1 cellular context compared by ENCODE assay signal in the genomic region with DNA sequence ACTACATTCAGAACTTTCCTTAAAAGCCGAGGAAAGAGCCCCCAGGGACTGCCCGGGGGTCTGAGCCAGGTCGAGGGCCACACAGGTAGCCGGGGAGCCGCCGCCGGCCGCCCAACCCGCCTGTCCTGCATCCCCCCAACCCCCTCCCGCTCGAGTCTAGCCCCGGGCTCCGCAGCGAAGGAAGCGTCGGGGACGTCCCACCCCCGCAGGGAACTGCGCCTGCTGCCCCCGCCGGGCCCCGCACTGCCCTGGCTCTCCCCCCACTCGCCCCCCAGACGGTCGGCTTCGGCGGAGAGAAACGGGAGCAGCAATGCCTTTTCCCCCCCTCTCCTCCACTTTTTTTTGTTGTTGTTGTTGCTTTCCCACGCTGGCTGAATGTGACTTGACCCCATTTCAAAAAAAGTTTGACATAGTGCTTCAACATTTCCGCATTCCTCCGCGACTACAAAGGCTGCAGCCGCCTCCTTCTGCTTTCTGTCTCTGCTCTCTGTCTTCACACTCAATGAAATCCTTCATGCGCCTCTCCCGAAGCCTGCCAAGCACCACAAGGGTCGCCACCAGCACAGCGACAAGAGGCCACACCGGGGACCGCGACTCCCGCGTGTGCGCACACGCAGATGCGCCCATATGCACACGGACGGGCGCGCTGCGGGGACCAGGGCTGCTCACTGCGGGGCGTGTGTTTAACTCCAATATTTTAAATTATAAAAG.
TF ChIP-seq lines count a peak whose summit lies in the region.

No MANE protein-coding gene starts in this region.

TF ChIP-seq in GM12878, 131 proteins besides CTCF, POLR2A, EP300 and RAD21 (continued from another document):
- TF ChIP-seq, protein P1, sequence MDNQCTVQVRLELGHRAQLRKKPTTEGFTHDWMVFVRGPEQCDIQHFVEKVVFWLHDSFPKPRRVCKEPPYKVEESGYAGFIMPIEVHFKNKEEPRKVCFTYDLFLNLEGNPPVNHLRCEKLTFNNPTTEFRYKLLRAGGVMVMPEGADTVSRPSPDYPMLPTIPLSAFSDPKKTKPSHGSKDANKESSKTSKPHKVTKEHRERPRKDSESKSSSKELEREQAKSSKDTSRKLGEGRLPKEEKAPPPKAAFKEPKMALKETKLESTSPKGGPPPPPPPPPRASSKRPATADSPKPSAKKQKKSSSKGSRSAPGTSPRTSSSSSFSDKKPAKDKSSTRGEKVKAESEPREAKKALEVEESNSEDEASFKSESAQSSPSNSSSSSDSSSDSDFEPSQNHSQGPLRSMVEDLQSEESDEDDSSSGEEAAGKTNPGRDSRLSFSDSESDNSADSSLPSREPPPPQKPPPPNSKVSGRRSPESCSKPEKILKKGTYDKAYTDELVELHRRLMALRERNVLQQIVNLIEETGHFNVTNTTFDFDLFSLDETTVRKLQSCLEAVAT (IDR thresholded peaks at IDR 0.05) = peak; percentile 64
- TF ChIP-seq ETV6 (conservative IDR thresholded peaks at IDR 0.05 in 1 of 2, IDR thresholded peaks at IDR 0.05 in 1 of 2; ENCODE audit: borderline replicate concordance in 1 of 2, low read depth in 1 of 2) = no peak; a peak in 1 of 4 replicates
- TF ChIP-seq RELA (IDR thresholded peaks at IDR 0.05; ENCODE audit: borderline replicate concordance, partially characterized antibody) = peak; percentile 47
- peak; percentile 27 for TF ChIP-seq CHD1 (IDR thresholded peaks at IDR 0.05; ENCODE audit: low read depth, low read length)
- TF ChIP-seq, protein P2, sequence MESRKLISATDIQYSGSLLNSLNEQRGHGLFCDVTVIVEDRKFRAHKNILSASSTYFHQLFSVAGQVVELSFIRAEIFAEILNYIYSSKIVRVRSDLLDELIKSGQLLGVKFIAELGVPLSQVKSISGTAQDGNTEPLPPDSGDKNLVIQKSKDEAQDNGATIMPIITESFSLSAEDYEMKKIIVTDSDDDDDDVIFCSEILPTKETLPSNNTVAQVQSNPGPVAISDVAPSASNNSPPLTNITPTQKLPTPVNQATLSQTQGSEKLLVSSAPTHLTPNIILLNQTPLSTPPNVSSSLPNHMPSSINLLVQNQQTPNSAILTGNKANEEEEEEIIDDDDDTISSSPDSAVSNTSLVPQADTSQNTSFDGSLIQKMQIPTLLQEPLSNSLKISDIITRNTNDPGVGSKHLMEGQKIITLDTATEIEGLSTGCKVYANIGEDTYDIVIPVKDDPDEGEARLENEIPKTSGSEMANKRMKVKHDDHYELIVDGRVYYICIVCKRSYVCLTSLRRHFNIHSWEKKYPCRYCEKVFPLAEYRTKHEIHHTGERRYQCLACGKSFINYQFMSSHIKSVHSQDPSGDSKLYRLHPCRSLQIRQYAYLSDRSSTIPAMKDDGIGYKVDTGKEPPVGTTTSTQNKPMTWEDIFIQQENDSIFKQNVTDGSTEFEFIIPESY (IDR thresholded peaks at IDR 0.05) = no peak
- peak; percentile 54; the same call in 1 of the 2 replicates for TF ChIP-seq ZNF384 (IDR thresholded peaks at IDR 0.05; ENCODE audit: borderline replicate concordance, low read depth, low read length)
- TF ChIP-seq NR2C2 (IDR thresholded peaks at IDR 0.05; ENCODE audit: borderline replicate concordance, control insufficient read depth, insufficient read length, low read depth) = no peak
- peak in 1 of 2 experiments; percentile 89; a peak in 2 of 3 replicates for TF ChIP-seq EGR1 (IDR thresholded peaks at IDR 0.05; ENCODE audit: borderline replicate concordance in 1 of 2, low read depth in 2 of 2, low read length in 2 of 2)
- peak; percentile 77; the same call in 1 of the 2 replicates for TF ChIP-seq BACH1 (IDR thresholded peaks at IDR 0.05; ENCODE audit: borderline replicate concordance)
- TF ChIP-seq POLR2AphosphoS5 (IDR thresholded peaks at IDR 0.05; ENCODE audit: low read length) = 0 out of 2 replicates have a peak, but pooled peaks have one; percentile 62
- peak; percentile 20; the same call in 1 of the 2 replicates for TF ChIP-seq ASH2L (IDR thresholded peaks at IDR 0.05; ENCODE audit: borderline replicate concordance, low read depth)
- TF ChIP-seq, protein P3, sequence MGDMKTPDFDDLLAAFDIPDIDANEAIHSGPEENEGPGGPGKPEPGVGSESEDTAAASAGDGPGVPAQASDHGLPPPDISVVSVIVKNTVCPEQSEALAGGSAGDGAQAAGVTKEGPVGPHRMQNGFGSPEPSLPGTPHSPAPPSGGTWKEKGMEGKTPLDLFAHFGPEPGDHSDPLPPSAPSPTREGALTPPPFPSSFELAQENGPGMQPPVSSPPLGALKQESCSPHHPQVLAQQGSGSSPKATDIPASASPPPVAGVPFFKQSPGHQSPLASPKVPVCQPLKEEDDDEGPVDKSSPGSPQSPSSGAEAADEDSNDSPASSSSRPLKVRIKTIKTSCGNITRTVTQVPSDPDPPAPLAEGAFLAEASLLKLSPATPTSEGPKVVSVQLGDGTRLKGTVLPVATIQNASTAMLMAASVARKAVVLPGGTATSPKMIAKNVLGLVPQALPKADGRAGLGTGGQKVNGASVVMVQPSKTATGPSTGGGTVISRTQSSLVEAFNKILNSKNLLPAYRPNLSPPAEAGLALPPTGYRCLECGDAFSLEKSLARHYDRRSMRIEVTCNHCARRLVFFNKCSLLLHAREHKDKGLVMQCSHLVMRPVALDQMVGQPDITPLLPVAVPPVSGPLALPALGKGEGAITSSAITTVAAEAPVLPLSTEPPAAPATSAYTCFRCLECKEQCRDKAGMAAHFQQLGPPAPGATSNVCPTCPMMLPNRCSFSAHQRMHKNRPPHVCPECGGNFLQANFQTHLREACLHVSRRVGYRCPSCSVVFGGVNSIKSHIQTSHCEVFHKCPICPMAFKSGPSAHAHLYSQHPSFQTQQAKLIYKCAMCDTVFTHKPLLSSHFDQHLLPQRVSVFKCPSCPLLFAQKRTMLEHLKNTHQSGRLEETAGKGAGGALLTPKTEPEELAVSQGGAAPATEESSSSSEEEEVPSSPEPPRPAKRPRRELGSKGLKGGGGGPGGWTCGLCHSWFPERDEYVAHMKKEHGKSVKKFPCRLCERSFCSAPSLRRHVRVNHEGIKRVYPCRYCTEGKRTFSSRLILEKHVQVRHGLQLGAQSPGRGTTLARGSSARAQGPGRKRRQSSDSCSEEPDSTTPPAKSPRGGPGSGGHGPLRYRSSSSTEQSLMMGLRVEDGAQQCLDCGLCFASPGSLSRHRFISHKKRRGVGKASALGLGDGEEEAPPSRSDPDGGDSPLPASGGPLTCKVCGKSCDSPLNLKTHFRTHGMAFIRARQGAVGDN (IDR thresholded peaks at IDR 0.05) = no peak
- TF ChIP-seq CHD2 (IDR thresholded peaks at IDR 0.05; ENCODE audit: borderline replicate concordance, low read depth, low read length) = 0 out of 2 replicates have a peak, but pooled peaks have one; percentile 12
- peak; percentile 44; the same call in 1 of the 2 replicates for TF ChIP-seq PML (IDR thresholded peaks at IDR 0.05; ENCODE audit: low read length)
- TF ChIP-seq, protein P4, sequence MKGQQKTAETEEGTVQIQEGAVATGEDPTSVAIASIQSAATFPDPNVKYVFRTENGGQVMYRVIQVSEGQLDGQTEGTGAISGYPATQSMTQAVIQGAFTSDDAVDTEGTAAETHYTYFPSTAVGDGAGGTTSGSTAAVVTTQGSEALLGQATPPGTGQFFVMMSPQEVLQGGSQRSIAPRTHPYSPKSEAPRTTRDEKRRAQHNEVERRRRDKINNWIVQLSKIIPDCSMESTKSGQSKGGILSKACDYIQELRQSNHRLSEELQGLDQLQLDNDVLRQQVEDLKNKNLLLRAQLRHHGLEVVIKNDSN (IDR thresholded peaks at IDR 0.05; ENCODE audit: borderline replicate concordance, extremely low read length, insufficient read depth, low read depth, low read length) = no peak
- peak; percentile 54; the same call in 1 of the 2 replicates for TF ChIP-seq NR2F1 (conservative IDR thresholded peaks at IDR 0.05)
- TF ChIP-seq TCF12 (IDR thresholded peaks at IDR 0.05; ENCODE audit: low read depth, low read length) = 0 out of 2 replicates have a peak, but pooled peaks have one; percentile 16
- no peak; the same call in 1 of the 2 replicates for TF ChIP-seq GATAD2B (conservative IDR thresholded peaks at IDR 0.05; ENCODE audit: low read depth)
- peak; percentile 58; the same call in 1 of the 2 replicates for TF ChIP-seq YY1 (IDR thresholded peaks at IDR 0.05; ENCODE audit: low read depth, low read length)
- no peak for TF ChIP-seq NRF1 (conservative IDR thresholded peaks at IDR 0.05; ENCODE audit: low read depth, low read length)
- peak; percentile 12; the same call in 1 of the 2 replicates for TF ChIP-seq CREB1 (IDR thresholded peaks at IDR 0.05; ENCODE audit: low read depth)
- peak; percentile 53; the same call in 1 of the 2 replicates for TF ChIP-seq NBN (IDR thresholded peaks at IDR 0.05)
- 0 out of 2 replicates have a peak, but pooled peaks have one; percentile 45 for TF ChIP-seq NFIC (IDR thresholded peaks at IDR 0.05; ENCODE audit: low read depth, low read length)
- TF ChIP-seq, protein P5, sequence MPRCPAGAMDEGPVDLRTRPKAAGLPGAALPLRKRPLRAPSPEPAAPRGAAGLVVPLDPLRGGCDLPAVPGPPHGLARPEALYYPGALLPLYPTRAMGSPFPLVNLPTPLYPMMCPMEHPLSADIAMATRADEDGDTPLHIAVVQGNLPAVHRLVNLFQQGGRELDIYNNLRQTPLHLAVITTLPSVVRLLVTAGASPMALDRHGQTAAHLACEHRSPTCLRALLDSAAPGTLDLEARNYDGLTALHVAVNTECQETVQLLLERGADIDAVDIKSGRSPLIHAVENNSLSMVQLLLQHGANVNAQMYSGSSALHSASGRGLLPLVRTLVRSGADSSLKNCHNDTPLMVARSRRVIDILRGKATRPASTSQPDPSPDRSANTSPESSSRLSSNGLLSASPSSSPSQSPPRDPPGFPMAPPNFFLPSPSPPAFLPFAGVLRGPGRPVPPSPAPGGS (IDR thresholded peaks at IDR 0.05; ENCODE audit: borderline replicate concordance, insufficient read depth, low read depth, low read length, poor library complexity, severe bottlenecking) = peak; percentile 12
- TF ChIP-seq, protein P6, sequence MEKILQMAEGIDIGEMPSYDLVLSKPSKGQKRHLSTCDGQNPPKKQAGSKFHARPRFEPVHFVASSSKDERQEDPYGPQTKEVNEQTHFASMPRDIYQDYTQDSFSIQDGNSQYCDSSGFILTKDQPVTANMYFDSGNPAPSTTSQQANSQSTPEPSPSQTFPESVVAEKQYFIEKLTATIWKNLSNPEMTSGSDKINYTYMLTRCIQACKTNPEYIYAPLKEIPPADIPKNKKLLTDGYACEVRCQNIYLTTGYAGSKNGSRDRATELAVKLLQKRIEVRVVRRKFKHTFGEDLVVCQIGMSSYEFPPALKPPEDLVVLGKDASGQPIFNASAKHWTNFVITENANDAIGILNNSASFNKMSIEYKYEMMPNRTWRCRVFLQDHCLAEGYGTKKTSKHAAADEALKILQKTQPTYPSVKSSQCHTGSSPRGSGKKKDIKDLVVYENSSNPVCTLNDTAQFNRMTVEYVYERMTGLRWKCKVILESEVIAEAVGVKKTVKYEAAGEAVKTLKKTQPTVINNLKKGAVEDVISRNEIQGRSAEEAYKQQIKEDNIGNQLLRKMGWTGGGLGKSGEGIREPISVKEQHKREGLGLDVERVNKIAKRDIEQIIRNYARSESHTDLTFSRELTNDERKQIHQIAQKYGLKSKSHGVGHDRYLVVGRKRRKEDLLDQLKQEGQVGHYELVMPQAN (conservative IDR thresholded peaks at IDR 0.05) = peak; percentile 65
- TF ChIP-seq TAF1 (IDR thresholded peaks at IDR 0.05; ENCODE audit: borderline replicate concordance, low read depth, low read length) = peak; percentile 56; the same call in 1 of the 2 replicates
- TF ChIP-seq ZNF207 (IDR thresholded peaks at IDR 0.05; ENCODE audit: borderline replicate concordance) = 0 out of 2 replicates have a peak, but pooled peaks have one; percentile 32
- TF ChIP-seq HCFC1 (IDR thresholded peaks at IDR 0.05; ENCODE audit: low read length) = 0 out of 2 replicates have a peak, but pooled peaks have one; percentile 29
- TF ChIP-seq ZNF274 (IDR thresholded peaks at IDR 0.05; ENCODE audit: insufficient read depth, insufficient read length) = no peak
- TF ChIP-seq RUNX3 (IDR thresholded peaks at IDR 0.05; ENCODE audit: low read length) = 0 out of 2 replicates have a peak, but pooled peaks have one; percentile 4
- TF ChIP-seq POU2F2 (IDR thresholded peaks at IDR 0.05; ENCODE audit: borderline replicate concordance, low read depth, low read length) = peak; percentile 3; the same call in 1 of the 3 replicates
- 0 out of 2 replicates have a peak, but pooled peaks have one; percentile 22 for TF ChIP-seq TBL1XR1 (IDR thresholded peaks at IDR 0.05; ENCODE audit: low read depth, low read length)
- peak; percentile 53; the same call in 1 of the 2 replicates for TF ChIP-seq HDGF (IDR thresholded peaks at IDR 0.05)
- TF ChIP-seq, protein P7, sequence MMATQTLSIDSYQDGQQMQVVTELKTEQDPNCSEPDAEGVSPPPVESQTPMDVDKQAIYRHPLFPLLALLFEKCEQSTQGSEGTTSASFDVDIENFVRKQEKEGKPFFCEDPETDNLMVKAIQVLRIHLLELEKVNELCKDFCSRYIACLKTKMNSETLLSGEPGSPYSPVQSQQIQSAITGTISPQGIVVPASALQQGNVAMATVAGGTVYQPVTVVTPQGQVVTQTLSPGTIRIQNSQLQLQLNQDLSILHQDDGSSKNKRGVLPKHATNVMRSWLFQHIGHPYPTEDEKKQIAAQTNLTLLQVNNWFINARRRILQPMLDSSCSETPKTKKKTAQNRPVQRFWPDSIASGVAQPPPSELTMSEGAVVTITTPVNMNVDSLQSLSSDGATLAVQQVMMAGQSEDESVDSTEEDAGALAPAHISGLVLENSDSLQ (IDR thresholded peaks at IDR 0.05) = peak; percentile 20; the same call in 1 of the 2 replicates
- TF ChIP-seq, protein P8, sequence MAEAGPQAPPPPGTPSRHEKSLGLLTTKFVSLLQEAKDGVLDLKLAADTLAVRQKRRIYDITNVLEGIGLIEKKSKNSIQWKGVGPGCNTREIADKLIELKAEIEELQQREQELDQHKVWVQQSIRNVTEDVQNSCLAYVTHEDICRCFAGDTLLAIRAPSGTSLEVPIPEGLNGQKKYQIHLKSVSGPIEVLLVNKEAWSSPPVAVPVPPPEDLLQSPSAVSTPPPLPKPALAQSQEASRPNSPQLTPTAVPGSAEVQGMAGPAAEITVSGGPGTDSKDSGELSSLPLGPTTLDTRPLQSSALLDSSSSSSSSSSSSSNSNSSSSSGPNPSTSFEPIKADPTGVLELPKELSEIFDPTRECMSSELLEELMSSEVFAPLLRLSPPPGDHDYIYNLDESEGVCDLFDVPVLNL (IDR thresholded peaks at IDR 0.05; ENCODE audit: low read depth, low read length) = 0 out of 2 replicates have a peak, but pooled peaks have one; percentile 25
- no peak for TF ChIP-seq MEF2B (IDR thresholded peaks at IDR 0.05; ENCODE audit: partially characterized antibody, poor library complexity, severe bottlenecking)
- TF ChIP-seq MTA3 (IDR thresholded peaks at IDR 0.05; ENCODE audit: borderline replicate concordance, low read length) = no peak; the same call in 1 of the 2 replicates
- no peak for TF ChIP-seq ATF7 (IDR thresholded peaks at IDR 0.05; ENCODE audit: low read depth)
